Comparison of ENCODE assay signal across 8 cellular contexts in the genomic region with DNA sequence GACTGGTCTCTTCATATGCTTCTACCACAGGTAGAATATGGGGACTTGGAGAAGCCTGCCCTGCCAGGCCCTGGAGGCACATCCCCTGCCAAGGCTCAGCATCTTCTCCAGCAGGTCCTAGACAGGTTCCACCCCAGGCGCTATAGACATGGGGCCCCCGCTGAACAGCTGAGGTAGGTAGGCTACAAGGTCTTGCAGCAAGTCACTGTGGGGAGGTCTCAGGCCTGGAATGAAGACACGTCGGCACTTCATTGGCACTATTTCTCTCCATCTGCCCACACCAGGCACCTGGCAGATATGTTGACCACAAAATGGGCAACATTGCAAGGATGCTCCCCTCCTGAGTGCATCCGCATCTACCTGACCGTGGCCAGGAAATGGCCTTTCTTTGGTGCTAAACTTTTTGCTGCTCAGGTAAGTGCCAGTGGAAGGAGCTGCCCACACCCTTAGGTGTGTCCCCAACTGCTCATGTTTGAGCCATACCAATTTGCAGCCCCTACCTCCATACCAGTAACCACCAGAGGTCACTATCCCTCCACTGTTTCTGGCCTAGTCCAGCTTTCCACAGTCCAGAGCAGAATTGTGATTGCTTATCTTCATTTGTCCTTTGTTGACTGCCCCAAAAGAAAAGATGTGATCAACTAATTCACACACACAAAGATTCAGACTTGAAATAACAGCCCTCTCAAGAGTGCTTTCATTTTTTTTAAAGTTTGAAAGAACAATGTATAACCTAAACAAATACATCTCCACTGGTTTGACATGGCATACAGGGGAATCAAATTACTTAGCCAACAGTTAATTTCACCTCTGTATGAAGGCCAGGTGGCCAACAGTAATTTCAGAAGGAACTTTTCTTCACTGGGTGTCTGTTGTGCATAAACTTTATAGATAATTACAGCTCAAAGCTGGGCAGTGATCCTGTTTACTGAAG. TPM values are rescaled to one million over a fixed set of nuclear protein-coding genes. Genes with fewer than 3 reads are reported as not detected.
DNase-seq lines count a peak whose midpoint lies in the region; ATAC-seq and TF ChIP-seq lines count a peak whose summit lies in the region.

No MANE protein-coding gene starts in this region.

- H3K4me1 ChIP-seq in OCI-LY3 (ENCODE audit: low read length): peaks cover 7% of the 10 kb centered on the region
- H3K4me1 ChIP-seq in thoracic aorta (ENCODE audit: control insufficient read depth in 1 of 2, low read depth in 2 of 2): no peaks in the 10 kb centered on the region

- no peak for ATAC-seq in thoracic aorta (ENCODE audit: insufficient number of reproducible peaks, low FRiP score, low read depth)
- ATAC-seq in HG02610 (IDR thresholded peaks at IDR 0.05; ENCODE audit: unreplicated experiment): no peak

- no peaks in the 10 kb centered on the region for H3K9me3 ChIP-seq in OCI-LY3 (ENCODE audit: insufficient read depth, low read length)
- H3K9me3 ChIP-seq in thoracic aorta: no peaks in the 10 kb centered on the region

- H3K27me3 ChIP-seq in OCI-LY3 (ENCODE audit: low read depth, low read length): no peaks in the 10 kb centered on the region
- H3K27me3 ChIP-seq in thoracic aorta (replicated peaks; ENCODE audit: insufficient read depth): no peaks in the 10 kb centered on the region

- peak; percentile 28 to 42 for DNase-seq in activated T-cell treated with anti-CD3 and anti-CD28 coated beads, Interleukin-2, amount 50 U/mL, for 48 hours
- DNase-seq in activated T-cell treated with anti-CD3 and anti-CD28 coated beads, Interleukin-2, amount 50 U/mL, for 1 hour: no peak
- no peak for DNase-seq in HFF-Myc (ENCODE audit: extremely low read depth, low read depth)
- DNase-seq in T47D (ENCODE audit: low read depth in 1 of 2, low spot score in 1 of 2): peak; percentile 67 to 77
- peak; percentile 31 for DNase-seq in kidney glomerular epithelial cell (lab: John Stamatoyannopoulos, UW)
- no peak for DNase-seq in thoracic aorta (ENCODE audit: low spot score)

- no peak overlapping the region for H3K9ac ChIP-seq in OCI-LY3 (ENCODE audit: low read length)

- no peaks in the 10 kb centered on the region for H4K20me1 ChIP-seq in OCI-LY3 (ENCODE audit: insufficient read depth, low read length)

- H3K36me3 ChIP-seq in OCI-LY3 (replicated peaks; ENCODE audit: low read depth, low read length) (peaks cover 4% of the 10 kb centered on the region), thoracic aorta (peaks cover 8% of the 10 kb centered on the region)

- no peak overlapping the region for H2AFZ ChIP-seq in OCI-LY3 (ENCODE audit: low read depth, low read length)

- in situ Hi-C loops in T47D (cut with HindIII; ENCODE audit: low pct_unique_long_range_greater_than_20kb, low sequenced_read_pairs): loop anchor here (25.0 kb wide), 1 partner anchor 147 kb away; no protein-coding TSS in a partner anchor

- TF ChIP-seq CTCF in HFF-Myc (IDR thresholded peaks at IDR 0.05; ENCODE audit: low read depth, low read length, missing control alignments): peak; percentile 77
- peak; percentile 72 for TF ChIP-seq CTCF in OCI-LY3 (IDR thresholded peaks at IDR 0.05; ENCODE audit: low read depth, low read length)
- TF ChIP-seq CTCF in thoracic aorta (IDR thresholded peaks at IDR 0.05): peak; percentile 48

- H3K27ac ChIP-seq in OCI-LY3 (ENCODE audit: low read length) (no peak overlapping the region), thoracic aorta (no peak overlapping the region)

- no peaks in the 10 kb centered on the region for H3K79me2 ChIP-seq in OCI-LY3 (ENCODE audit: low read length)

- H3K4me2 ChIP-seq in OCI-LY3 (ENCODE audit: low read length): no peak overlapping the region

- H3K4me3 ChIP-seq in HFF-Myc (replicated peaks; ENCODE audit: low read depth, low read length) (no peak overlapping the region), OCI-LY3 (ENCODE audit: low read length) (no peak overlapping the region), thoracic aorta (no peak overlapping the region)

RNA-seq across cellular contexts. Expression of gene PIGH, which starts 16.1 kb away (rescaled TPM):
- 10 to 100 TPM; 32.7 to 34.5 TPM for total RNA-seq in thoracic aorta

RNA-seq across cellular contexts. Expression of gene ARG2, which starts 35.7 kb away (rescaled TPM):
- total RNA-seq in thoracic aorta: 10 to 100 TPM in 1 of 2 donors, 1 to 10 TPM in 1; 2.8 to 12.5 TPM

RNA-seq across cellular contexts. Expression of gene PLEKHH1, which starts 50.9 kb away (rescaled TPM):
- total RNA-seq in thoracic aorta: 1 to 10 TPM; 1.4 to 3.8 TPM

Comparison
In these comparisons a context has a peak if more than half of its experiments do, and no peak if none do; other contexts are left out.
1. DNase-seq: peak in activated T-cell treated with anti-CD3 and anti-CD28 coated beads, Interleukin-2, amount 50 U/mL, for 48 hours (2 of 2), T47D (2 of 2) and kidney glomerular epithelial cell (single experiment); none in activated T-cell treated with anti-CD3 and anti-CD28 coated beads, Interleukin-2, amount 50 U/mL, for 1 hour (single experiment), HFF-Myc (single experiment) and thoracic aorta (single experiment).
2. Peak in every context shown above with its lines, with median percentiles within 50 percentile points of each other: CTCF ChIP-seq.